ENCODE assay signal across 21 cellular contexts in genomic region chr6:150201285-150201684, GRCh38.
"Had no signal": no experiment of that assay in that cellular context is flagged by ENCODE, and none has a peak within 500 bp of the region (broad histone marks: within the 10 kb centered on the region; RNA-seq: fewer than 3 reads in every experiment).

No MANE protein-coding gene starts in this region.

- H3K9me3 ChIP-seq: adrenal gland, breast epithelium, lower lobe of right lung, sigmoid colon, spleen had no signal

- H3K79me2 ChIP-seq: parathyroid adenoma had no signal

- ATAC-seq: activated T-cell treated with anti-CD3 and anti-CD28 coated beads, Interleukin-2, amount 50 U/mL, for 72 hours; stimulated activated naive B cell treated with anti-CD40 and anti-IgM and Interleukin-4, amounts not matched to agents 10 μg/mL and 1 μg/mL and 100 μg/mL, for 72 hours had no signal

- H3K36me3 ChIP-seq: adrenal gland, breast epithelium, lower lobe of right lung, sigmoid colon, spleen, WERI-Rb-1 had no signal

- H3K4me1 ChIP-seq: adrenal gland, breast epithelium, parathyroid adenoma had no signal

- H3K27me3 ChIP-seq: adrenal gland, breast epithelium, sigmoid colon had no signal

- H3K27ac ChIP-seq: adrenal gland, breast epithelium, lower lobe of right lung, parathyroid adenoma, spleen, WERI-Rb-1 had no signal

- FAIRE-seq: astrocyte, islet of Langerhans, urothelium cell line had no signal

- H3K36me3 Mint-ChIP-seq: stimulated activated naive B cell treated with anti-CD40 and anti-IgM and Interleukin-4, amounts not matched to agents 10 μg/mL and 1 μg/mL and 100 μg/mL, for 72 hours had no signal

- H2AFZ ChIP-seq: parathyroid adenoma had no signal

- H3K27ac Mint-ChIP-seq: activated T-cell treated with anti-CD3 and anti-CD28 coated beads, Interleukin-2, amount 50 U/mL, for 72 hours; dendritic cell treated with granulocyte-macrophage colony-stimulating factor and Interleukin-4, amounts not matched to agents 40 ng/mL and 50 ng/mL, for 4 days; stimulated activated naive B cell treated with anti-CD40 and anti-IgM and Interleukin-4, amounts not matched to agents 10 μg/mL and 1 μg/mL and 100 μg/mL, for 72 hours had no signal

- H3K9me3 Mint-ChIP-seq: activated T-cell treated with anti-CD3 and anti-CD28 coated beads, Interleukin-2, amount 50 U/mL, for 72 hours; dendritic cell treated with granulocyte-macrophage colony-stimulating factor and Interleukin-4, amounts not matched to agents 40 ng/mL and 50 ng/mL, for 4 days; stimulated activated naive B cell treated with anti-CD40 and anti-IgM and Interleukin-4, amounts not matched to agents 10 μg/mL and 1 μg/mL and 100 μg/mL, for 72 hours had no signal

- DNase-seq: activated CD4-positive, alpha-beta T cell treated with anti-CD3 and anti-CD28 coated beads for 1 hour; activated effector memory CD4-positive, alpha-beta T cell treated with anti-CD3 and anti-CD28 coated beads, Interleukin-2, amount 50 U/mL, for 16 hours; activated naive CD4-positive, alpha-beta T cell treated with anti-CD3 and anti-CD28 coated beads, Interleukin-2, amount 50 U/mL, for 16 hours; activated T-cell treated with anti-CD3 and anti-CD28 coated beads, Interleukin-2, amount 50 U/mL, for 72 hours; adrenal gland; cerebellar nuclear complex; effector memory CD4-positive, alpha-beta T cell; foreskin fibroblast; lower lobe of right lung; sigmoid colon; spleen; stimulated activated naive B cell treated with anti-CD40 and anti-IgM and Interleukin-4, amounts not matched to agents 10 μg/mL and 1 μg/mL and 100 μg/mL, for 72 hours; SW 1271; T-helper 2 cell; WERI-Rb-1 had no signal

- H3K4me3 ChIP-seq: adrenal gland, breast epithelium, lower lobe of right lung, sigmoid colon, spleen had no signal

- H3K4me3 Mint-ChIP-seq: activated T-cell treated with anti-CD3 and anti-CD28 coated beads, Interleukin-2, amount 50 U/mL, for 72 hours; dendritic cell treated with granulocyte-macrophage colony-stimulating factor and Interleukin-4, amounts not matched to agents 40 ng/mL and 50 ng/mL, for 4 days; stimulated activated naive B cell treated with anti-CD40 and anti-IgM and Interleukin-4, amounts not matched to agents 10 μg/mL and 1 μg/mL and 100 μg/mL, for 72 hours had no signal
